ENCODE assay signal across 25 cellular contexts in genomic region chr3:136152176-136152843, GRCh38. TPM values are rescaled to one million over a fixed set of nuclear protein-coding genes. Genes with fewer than 3 reads are reported as not detected.
DNase-seq lines count a peak whose midpoint lies in the region; ATAC-seq lines count a peak whose summit lies in the region.
"Had no signal": no experiment of that assay in that cellular context is flagged by ENCODE, and none has a peak within 500 bp of the region (broad histone marks: within the 10 kb centered on the region; RNA-seq: fewer than 3 reads in every experiment).

No MANE protein-coding gene starts in this region.

- peaks cover 44% of the 10 kb centered on the region for H3F3A ChIP-seq in GM23248 (ENCODE audit: insufficient read depth)

- peaks cover 16% of the 10 kb centered on the region for H3K4me1 ChIP-seq in CD8-positive, alpha-beta memory T cell (ENCODE audit: insufficient read depth, low read length)
- peaks cover 26% of the 10 kb centered on the region for H3K4me1 ChIP-seq in GM23248 (ENCODE audit: insufficient read depth)

- DNase-seq in T-helper 1 cell = no peak
- no peak for DNase-seq in CD8-positive, alpha-beta memory T cell
- no peak for DNase-seq in memory B cell (ENCODE audit: low spot score in 2 of 2)
- DNase-seq in ACHN = no peak
- no peak for DNase-seq in GM23248
- DNase-seq in medulla oblongata (ENCODE audit: extremely low spot score) = no peak
- DNase-seq: C1 segment of cervical spinal cord; DMS 273 treated with DMSO at 0.1 percent for 48 hours; GDM1; HCEC 1CT; kidney; NCI-H1436; NCI-H774; PC-3; posterior cingulate gyrus; stimulated activated CD4-positive, alpha-beta T cell treated with anti-CD3 and anti-CD28 coated beads, Interleukin-2, amount 100 ng/mL, for 24 hours; stomach had no signal

- H3K9ac ChIP-seq in GM23248 = no peak overlapping the region

- peaks cover 28% of the 10 kb centered on the region for H3K36me3 Mint-ChIP-seq in T-helper 1 cell treated with Interleukin-12 subunit alpha and Interleukin-12 subunit beta and Interleukin-4 antibody, amounts not matched to agents 30 μg/mL and 1 μg/mL, for 36 hours (ENCODE audit: low read depth)
- H3K36me3 Mint-ChIP-seq in CD8-positive, alpha-beta memory T cell = peaks cover 0 to 60% (median 14%) of the 10 kb centered on the region in 3 donors
- peaks cover 66% of the 10 kb centered on the region for H3K36me3 Mint-ChIP-seq in activated T-helper 17 cell treated with anti-CD3 and anti-CD28 coated beads, Interleukin-2, amount 50 U/mL, for 72 hours (ENCODE audit: low read depth)
- H3K36me3 Mint-ChIP-seq in memory B cell = peaks cover 24% of the 10 kb centered on the region

- no peaks in the 10 kb centered on the region for H3K9me3 Mint-ChIP-seq in T-helper 1 cell treated with Interleukin-12 subunit alpha and Interleukin-12 subunit beta and Interleukin-4 antibody, amounts not matched to agents 30 μg/mL and 1 μg/mL, for 36 hours
- H3K9me3 Mint-ChIP-seq in CD8-positive, alpha-beta memory T cell = no peaks in the 10 kb centered on the region
- H3K9me3 Mint-ChIP-seq in activated T-helper 17 cell treated with anti-CD3 and anti-CD28 coated beads, Interleukin-2, amount 50 U/mL, for 72 hours = no peaks in the 10 kb centered on the region
- H3K9me3 Mint-ChIP-seq in memory B cell = no peaks in the 10 kb centered on the region
- H3K9me3 Mint-ChIP-seq: dendritic cell treated with granulocyte-macrophage colony-stimulating factor and Interleukin-4, amounts not matched to agents 40 ng/mL and 50 ng/mL, for 4 days; nephron; type B pancreatic cell had no signal

- H2AFZ ChIP-seq in GM23248 = no peak overlapping the region
- H2AFZ ChIP-seq: hepatocyte had no signal

- in situ Hi-C loops in ACHN (cut with HindIII; ENCODE audit: low pct_ligation_motif_present, low pct_unique_long_range_greater_than_20kb, low sequenced_read_pairs) = no loop called here
- in situ Hi-C loops in GM23248 (cut with MboI) = no loop called here

- CTCF ChIA-PET in CD8-positive, alpha-beta memory T cell (lab: Charles Lee) = no interaction called here

- H3K27ac ChIP-seq in CD8-positive, alpha-beta memory T cell (ENCODE audit: low read depth, low read length) = no peak overlapping the region
- H3K27ac ChIP-seq in GM23248 = no peak overlapping the region
- H3K27ac ChIP-seq: foreskin keratinocyte, hepatocyte, SJSA1, stomach had no signal

- peaks cover 44% of the 10 kb centered on the region for H3K4me1 Mint-ChIP-seq in T-helper 1 cell treated with Interleukin-12 subunit alpha and Interleukin-12 subunit beta and Interleukin-4 antibody, amounts not matched to agents 30 μg/mL and 1 μg/mL, for 36 hours (ENCODE audit: low read depth)
- H3K4me1 Mint-ChIP-seq in CD8-positive, alpha-beta memory T cell = peaks cover 73 to 92% (median 85%) of the 10 kb centered on the region in 3 donors
- peaks cover 56% of the 10 kb centered on the region for H3K4me1 Mint-ChIP-seq in activated T-helper 17 cell treated with anti-CD3 and anti-CD28 coated beads, Interleukin-2, amount 50 U/mL, for 72 hours
- peaks cover 26% of the 10 kb centered on the region for H3K4me1 Mint-ChIP-seq in memory B cell

- peaks cover 17% of the 10 kb centered on the region for H3K36me3 ChIP-seq in CD8-positive, alpha-beta memory T cell (ENCODE audit: insufficient read depth, low read length)
- H3K36me3 ChIP-seq in GM23248 (ENCODE audit: low read depth) = peaks cover 24% of the 10 kb centered on the region

- H3K4me3 ChIP-seq in CD8-positive, alpha-beta memory T cell (ENCODE audit: low read length) = no peak overlapping the region
- no peak overlapping the region for H3K4me3 ChIP-seq in GM23248
- H3K4me3 ChIP-seq: hepatocyte, SJSA1, stomach had no signal

- peaks cover 100% of the 10 kb centered on the region for H3K79me2 ChIP-seq in GM23248 (ENCODE audit: insufficient read depth)

- POLR2A ChIA-PET in CD8-positive, alpha-beta memory T cell (lab: Charles Lee) = no interaction called here

- no peaks in the 10 kb centered on the region for H3K9me2 ChIP-seq in GM23248 (ENCODE audit: insufficient read depth)

- no peaks in the 10 kb centered on the region for H3K27me3 Mint-ChIP-seq in T-helper 1 cell treated with Interleukin-12 subunit alpha and Interleukin-12 subunit beta and Interleukin-4 antibody, amounts not matched to agents 30 μg/mL and 1 μg/mL, for 36 hours (ENCODE audit: low read depth)
- H3K27me3 Mint-ChIP-seq in CD8-positive, alpha-beta memory T cell = no peaks in the 10 kb centered on the region
- H3K27me3 Mint-ChIP-seq in activated T-helper 17 cell treated with anti-CD3 and anti-CD28 coated beads, Interleukin-2, amount 50 U/mL, for 72 hours = no peaks in the 10 kb centered on the region
- H3K27me3 Mint-ChIP-seq in memory B cell = no peaks in the 10 kb centered on the region
- H3K27me3 Mint-ChIP-seq: dendritic cell treated with granulocyte-macrophage colony-stimulating factor and Interleukin-4, amounts not matched to agents 40 ng/mL and 50 ng/mL, for 4 days; type B pancreatic cell had no signal

- ATAC-seq in activated T-helper 17 cell treated with anti-CD3 and anti-CD28 coated beads, Interleukin-2, amount 50 U/mL, for 72 hours (replicated peaks) = peak; percentile 50
- ATAC-seq in memory B cell (ENCODE audit: low read depth) = no peak
- ATAC-seq: foreskin keratinocyte, PC-3 had no signal

- H3K27ac Mint-ChIP-seq in T-helper 1 cell treated with Interleukin-12 subunit alpha and Interleukin-12 subunit beta and Interleukin-4 antibody, amounts not matched to agents 30 μg/mL and 1 μg/mL, for 36 hours = peak overlapping the region; percentile 24
- peak overlapping the region in 5 of 8 donors; percentile 1 to 63 (median 16) for H3K27ac Mint-ChIP-seq in CD8-positive, alpha-beta memory T cell
- peak overlapping the region; percentile 28 for H3K27ac Mint-ChIP-seq in activated T-helper 17 cell treated with anti-CD3 and anti-CD28 coated beads, Interleukin-2, amount 50 U/mL, for 72 hours
- peak overlapping the region; percentile 58 for H3K27ac Mint-ChIP-seq in memory B cell
- H3K27ac Mint-ChIP-seq: dendritic cell treated with granulocyte-macrophage colony-stimulating factor and Interleukin-4, amounts not matched to agents 40 ng/mL and 50 ng/mL, for 4 days; nephron had no signal

- no peak overlapping the region for H3K4me2 ChIP-seq in GM23248 (ENCODE audit: unreplicated experiment)
- H3K4me2 ChIP-seq: hepatocyte had no signal

- H3K9me3 ChIP-seq in CD8-positive, alpha-beta memory T cell (ENCODE audit: low read length) = no peaks in the 10 kb centered on the region
- no peaks in the 10 kb centered on the region for H3K9me3 ChIP-seq in GM23248 (ENCODE audit: low read depth)
- H3K9me3 ChIP-seq: SJSA1, stomach had no signal

- 70 to 75% methylated on average over 4 of the region's 4 CpGs for WGBS in GM23248 (ENCODE audit: low coverage in 1 of 2, low lambda C conversion rate in 2 of 2, missing lambda C conversion rate in 2 of 2), 2 experiments

- no peak overlapping the region for H3K4me3 Mint-ChIP-seq in T-helper 1 cell treated with Interleukin-12 subunit alpha and Interleukin-12 subunit beta and Interleukin-4 antibody, amounts not matched to agents 30 μg/mL and 1 μg/mL, for 36 hours
- H3K4me3 Mint-ChIP-seq in CD8-positive, alpha-beta memory T cell = peak overlapping the region in 1 of 7 donors; percentile 68
- H3K4me3 Mint-ChIP-seq in activated T-helper 17 cell treated with anti-CD3 and anti-CD28 coated beads, Interleukin-2, amount 50 U/mL, for 72 hours = no peak overlapping the region
- no peak overlapping the region for H3K4me3 Mint-ChIP-seq in memory B cell
- H3K4me3 Mint-ChIP-seq: dendritic cell treated with granulocyte-macrophage colony-stimulating factor and Interleukin-4, amounts not matched to agents 40 ng/mL and 50 ng/mL, for 4 days; nephron; type B pancreatic cell had no signal

- peaks cover 22% of the 10 kb centered on the region; the same call in 1 of the 2 replicates for H4K20me1 ChIP-seq in GM23248 (ENCODE audit: insufficient read depth)

- H3K27me3 ChIP-seq in CD8-positive, alpha-beta memory T cell (ENCODE audit: insufficient read depth, low read length, poor library complexity, severe bottlenecking) = no peaks in the 10 kb centered on the region
- no peaks in the 10 kb centered on the region for H3K27me3 ChIP-seq in GM23248 (replicated peaks; ENCODE audit: insufficient read depth)
- H3K27me3 ChIP-seq: foreskin keratinocyte, hepatocyte, SJSA1, stomach had no signal

RNA-seq across cellular contexts. Expression of gene MSL2, which starts 43.8 kb away (rescaled TPM):
- 10 to 100 TPM; 46.2 to 53.4 TPM for total RNA-seq in CD8-positive, alpha-beta memory T cell
- polyA plus RNA-seq in CD8-positive, alpha-beta memory T cell = 33.6 TPM
- total RNA-seq in activated T-helper 17 cell treated with anti-CD3 and anti-CD28 coated beads, Interleukin-2, amount 50 U/mL, for 72 hours = 10 to 100 TPM; 43.0 to 55.0 TPM
- total RNA-seq in GM23248 (2014; rRNA removed; shearing (Covaris generic)) = 11.1 and 15.2 TPM in 2 replicates
- polyA plus RNA-seq in GM23248 (2016; fragmentation: Nextera tagmentation; extraction: Ambion mirVana) = 3.3 and 3.5 TPM in 2 replicates
